ENCODE assay signal across 21 cellular contexts in genomic region chr13:106513608-106514007, GRCh38. TPM values are rescaled to one million over a fixed set of nuclear protein-coding genes. Genes with fewer than 3 reads are reported as not detected.
DNase-seq lines count a peak whose midpoint lies in the region; ATAC-seq and TF ChIP-seq lines count a peak whose summit lies in the region.
"Had no signal": no experiment of that assay in that cellular context is flagged by ENCODE, and none has a peak within 500 bp of the region (broad histone marks: within the 10 kb centered on the region; RNA-seq: fewer than 3 reads in every experiment).

No MANE protein-coding gene starts in this region.

- H3K4me3 Mint-ChIP-seq in Calu3 (ENCODE audit: low read depth, unreplicated experiment), result peak overlapping the region; percentile 17
- H3K4me3 Mint-ChIP-seq in endodermal cell, result no peak overlapping the region
- peak overlapping the region; percentile 1 for H3K4me3 Mint-ChIP-seq in mesothelial cell of epicardium
- H3K4me3 Mint-ChIP-seq: activated B cell treated with CpG ODN at 0.5 μM for 24 hours; activated CD4-positive, alpha-beta memory T cell treated with anti-CD3 and anti-CD28 coated beads for 36 hours; stimulated activated naive CD8-positive, alpha-beta T cell treated with anti-CD3 and anti-CD28 coated beads, Interleukin-15, amount 100 ng/mL, for 72 hours had no signal

- POLR2A ChIA-PET in SK-N-SH (lab: Yijun Ruan, JAX), result no interaction called here

- H3K4me1 ChIP-seq in RWPE2 (ENCODE audit: insufficient read depth, poor library complexity, severe bottlenecking), result peaks cover 52% of the 10 kb centered on the region
- H3K4me1 ChIP-seq in endodermal cell (ENCODE audit: control insufficient read depth, insufficient read depth, low read length), result peaks cover 10% of the 10 kb centered on the region
- no peaks in the 10 kb centered on the region for H3K4me1 ChIP-seq in tibial artery
- H3K4me1 ChIP-seq in SK-N-SH (ENCODE audit: control insufficient read depth in 1 of 2, insufficient read depth in 2 of 2, low read depth in 1 of 2, low read length in 1 of 2), result peaks cover 0 to 16% of the 10 kb centered on the region in 2 experiments; a peak in 1 of 4 replicates

- TF ChIP-seq CTCF in Calu3 (IDR thresholded peaks at IDR 0.05; ENCODE audit: unreplicated experiment) (no peak), RWPE2 (IDR thresholded peaks at IDR 0.05; ENCODE audit: poor library complexity, severe bottlenecking) (no peak), endodermal cell (conservative IDR thresholded peaks at IDR 0.05) (no peak), mesothelial cell of epicardium (IDR thresholded peaks at IDR 0.05; ENCODE audit: unreplicated experiment) (no peak), tibial artery (IDR thresholded peaks at IDR 0.05) (no peak), SK-N-SH (IDR thresholded peaks at IDR 0.05) (no peak)

- CTCF ChIA-PET in Calu3 (lab: Charles Lee), result no interaction called here
- CTCF ChIA-PET in SK-N-SH (lab: Yijun Ruan, JAX), result no interaction called here

- no peak overlapping the region for H2AFZ ChIP-seq in SK-N-SH (ENCODE audit: low read depth)

- H3K4me1 Mint-ChIP-seq in Calu3 (ENCODE audit: low read depth, unreplicated experiment) (peaks cover 14% of the 10 kb centered on the region), endodermal cell (peaks cover 32% of the 10 kb centered on the region), mesothelial cell of epicardium (peaks cover 57% of the 10 kb centered on the region)
- H3K4me1 Mint-ChIP-seq: activated B cell treated with CpG ODN at 0.5 μM for 24 hours; stimulated activated naive CD8-positive, alpha-beta T cell treated with anti-CD3 and anti-CD28 coated beads, Interleukin-15, amount 100 ng/mL, for 72 hours had no signal

- H3K27ac ChIP-seq in RWPE2 (ENCODE audit: poor library complexity, severe bottlenecking) (peak overlapping the region; percentile 32), endodermal cell (ENCODE audit: low read depth, low read length) (peak overlapping the region; percentile 4), tibial artery (no peak overlapping the region), SK-N-SH (ENCODE audit: low read depth in 2 of 2, low read length in 1 of 2) (no peak overlapping the region)
- H3K27ac ChIP-seq: upper lobe of right lung had no signal

- TF ChIP-seq RAD21 in SK-N-SH (IDR thresholded peaks at IDR 0.05; ENCODE audit: low read length), result no peak

- peaks cover 7% of the 10 kb centered on the region; the same call in 1 of the 2 replicates for H3K79me2 ChIP-seq in SK-N-SH (ENCODE audit: insufficient read depth)

- H3K9ac ChIP-seq in endodermal cell (ENCODE audit: extremely low read depth, low read length, poor library complexity, severe bottlenecking), result no peak overlapping the region
- H3K9ac ChIP-seq in SK-N-SH, result no peak overlapping the region

- 70 to 74% methylated on average over 4 of the region's 4 CpGs for WGBS in endodermal cell (ENCODE audit: insufficient coverage in 1 of 2, insufficient read length in 1 of 2), 2 experiments
- WGBS in SK-N-SH (ENCODE audit: low lambda C conversion rate), result 91% methylated on average over 4 of the region's 4 CpGs

- no peak for ATAC-seq in RWPE2 (ENCODE audit: low read depth)
- ATAC-seq in GM21576 (IDR thresholded peaks at IDR 0.05; ENCODE audit: unreplicated experiment), result no peak
- ATAC-seq: stimulated activated naive CD8-positive, alpha-beta T cell treated with anti-CD3 and anti-CD28 coated beads, Interleukin-15, amount 100 ng/mL, for 72 hours; upper lobe of right lung had no signal

- BruUV-seq in Calu3 (replicated peaks; lab: Mats Ljungman, UMichigan), result no TSS peak

- H3K9me3 ChIP-seq in RWPE2 (ENCODE audit: severe bottlenecking) (no peaks in the 10 kb centered on the region), endodermal cell (ENCODE audit: control insufficient read depth, low read length) (no peaks in the 10 kb centered on the region), tibial artery (no peaks in the 10 kb centered on the region), SK-N-SH (no peaks in the 10 kb centered on the region), MG63 (no peaks in the 10 kb centered on the region)
- H3K9me3 ChIP-seq: upper lobe of right lung had no signal

- no peak for TF ChIP-seq EP300 in SK-N-SH (IDR thresholded peaks at IDR 0.05; ENCODE audit: borderline replicate concordance in 1 of 2, low read depth in 1 of 2, low read length in 1 of 2)

- intact Hi-C loops in Calu3 (cut with micrococcal nuclease; ENCODE audit: unreplicated experiment), result no loop called here
- intact Hi-C loops in tibial artery (cut with DNase I; ENCODE audit: low total_unique reads), result no loop called here

- no peak for DNase-seq in Calu3
- no peak for DNase-seq in RWPE2 (ENCODE audit: low spot score)
- no peak for DNase-seq in endodermal cell
- no peak for DNase-seq in mesothelial cell of epicardium (ENCODE audit: low spot score in 2 of 2, unreplicated experiment in 2 of 2)
- no peak for DNase-seq in tibial artery
- DNase-seq in SK-N-SH, result no peak
- DNase-seq in MG63, result no peak
- DNase-seq: activated B cell treated with CpG ODN at 0.5 μM for 24 hours; activated CD4-positive, alpha-beta memory T cell treated with anti-CD3 and anti-CD28 coated beads for 36 hours; activated effector memory CD4-positive, alpha-beta T cell treated with anti-CD3 and anti-CD28 coated beads, Interleukin-2, amount 50 U/mL, for 16 hours; DND-41; islet precursor cell; NCI-H146; NCI-H2171; NCI-H526 treated with DMSO at 0.1 percent for 48 hours; stimulated activated CD4-positive, alpha-beta T cell treated with anti-CD3 and anti-CD28 coated beads, Interleukin-12 subunit alpha, Interleukin-12 subunit beta, amount 100 ng/mL, for 4 hours; stimulated activated naive CD8-positive, alpha-beta T cell treated with anti-CD3 and anti-CD28 coated beads, Interleukin-15, amount 100 ng/mL, for 72 hours; T-helper 9 cell; upper lobe of right lung had no signal

- H3K27ac Mint-ChIP-seq in Calu3 (ENCODE audit: unreplicated experiment) (peak overlapping the region; percentile 39), endodermal cell (peak overlapping the region; percentile 70), mesothelial cell of epicardium (peak overlapping the region; percentile 73)
- H3K27ac Mint-ChIP-seq: activated B cell treated with CpG ODN at 0.5 μM for 24 hours; activated CD4-positive, alpha-beta memory T cell treated with anti-CD3 and anti-CD28 coated beads for 36 hours had no signal

- no peaks in the 10 kb centered on the region for H4K20me1 ChIP-seq in SK-N-SH (ENCODE audit: insufficient read depth)

- no peaks in the 10 kb centered on the region for H3K36me3 Mint-ChIP-seq in Calu3 (ENCODE audit: insufficient read depth, unreplicated experiment)
- H3K36me3 Mint-ChIP-seq in endodermal cell (ENCODE audit: low read depth), result no peaks in the 10 kb centered on the region
- peaks cover 21% of the 10 kb centered on the region for H3K36me3 Mint-ChIP-seq in mesothelial cell of epicardium
- H3K36me3 Mint-ChIP-seq: activated CD4-positive, alpha-beta memory T cell treated with anti-CD3 and anti-CD28 coated beads for 36 hours had no signal

- H3K9me3 Mint-ChIP-seq in Calu3 (ENCODE audit: low read depth, unreplicated experiment) (no peaks in the 10 kb centered on the region), endodermal cell (no peaks in the 10 kb centered on the region), mesothelial cell of epicardium (no peaks in the 10 kb centered on the region)
- H3K9me3 Mint-ChIP-seq: activated B cell treated with CpG ODN at 0.5 μM for 24 hours; activated CD4-positive, alpha-beta memory T cell treated with anti-CD3 and anti-CD28 coated beads for 36 hours; stimulated activated naive CD8-positive, alpha-beta T cell treated with anti-CD3 and anti-CD28 coated beads, Interleukin-15, amount 100 ng/mL, for 72 hours had no signal

- H3K9me2 ChIP-seq in SK-N-SH, result no peaks in the 10 kb centered on the region

- H3K4me3 ChIP-seq in RWPE2 (ENCODE audit: severe bottlenecking) (no peak overlapping the region), endodermal cell (ENCODE audit: low read length) (no peak overlapping the region), tibial artery (no peak overlapping the region), SK-N-SH (ENCODE audit: low read depth in 2 of 2, low read length in 1 of 2) (no peak overlapping the region), MG63 (no peak overlapping the region)
- H3K4me3 ChIP-seq: GM12878, upper lobe of right lung had no signal

- H3K36me3 ChIP-seq in RWPE2 (ENCODE audit: low read depth), result peaks cover 62% of the 10 kb centered on the region
- H3K36me3 ChIP-seq in endodermal cell (ENCODE audit: control insufficient read depth, insufficient read depth, low read length), result peaks cover 4% of the 10 kb centered on the region
- peaks cover 4 to 6% (median 6%) of the 10 kb centered on the region in 3 donors for H3K36me3 ChIP-seq in tibial artery
- peaks cover 3 to 4% of the 10 kb centered on the region in 2 experiments for H3K36me3 ChIP-seq in SK-N-SH (replicated peaks in 1 of 2; ENCODE audit: control insufficient read depth in 1 of 2, insufficient read depth in 2 of 2, low read length in 1 of 2)
- H3K36me3 ChIP-seq in MG63, result no peaks in the 10 kb centered on the region
- H3K36me3 ChIP-seq: upper lobe of right lung had no signal

- H3K27me3 Mint-ChIP-seq in Calu3 (ENCODE audit: unreplicated experiment), result no peaks in the 10 kb centered on the region
- no peaks in the 10 kb centered on the region for H3K27me3 Mint-ChIP-seq in endodermal cell (ENCODE audit: insufficient read depth)
- H3K27me3 Mint-ChIP-seq in mesothelial cell of epicardium (ENCODE audit: low read depth), result no peaks in the 10 kb centered on the region

- H3F3A ChIP-seq in SK-N-SH (replicated peaks; ENCODE audit: insufficient read depth), result no peaks in the 10 kb centered on the region

- H3K4me2 ChIP-seq in SK-N-SH, result no peak overlapping the region

- H3K27me3 ChIP-seq in RWPE2 (ENCODE audit: insufficient read depth, poor library complexity, severe bottlenecking) (no peaks in the 10 kb centered on the region), endodermal cell (ENCODE audit: control insufficient read depth, insufficient read depth, low read length, poor library complexity, severe bottlenecking) (no peaks in the 10 kb centered on the region), tibial artery (no peaks in the 10 kb centered on the region), SK-N-SH (ENCODE audit: insufficient read depth) (no peaks in the 10 kb centered on the region), MG63 (no peaks in the 10 kb centered on the region)
- H3K27me3 ChIP-seq: upper lobe of right lung had no signal

RNA-seq across cellular contexts. Expression of gene EFNB2, which starts 21.9 kb away (rescaled TPM):
- 14.3 and 16.9 TPM in 2 replicates for total RNA-seq in Calu3 (2022)
- 1 to 10 TPM in 1 of 2 donors, under 1 TPM in 1; 0.84 to 3.1 TPM for total RNA-seq in endodermal cell
- 133 TPM for polyA plus RNA-seq in endodermal cell (2013, experiment 1 of 2)
- 126 TPM for polyA plus RNA-seq in endodermal cell (2013, experiment 2 of 2)
- 197 to 211 TPM (median 202 TPM) in 3 replicates for total RNA-seq in mesothelial cell of epicardium
- 2.8 and 3.0 TPM in 2 replicates for polyA plus RNA-seq in SK-N-SH (2012; rRNA removed)
- 3.7 and 4.4 TPM in 2 replicates for polyA plus RNA-seq in SK-N-SH (2012; cell fraction: cytosol; rRNA removed)
- polyA plus RNA-seq in SK-N-SH (2012; cell fraction: nucleus; rRNA removed), result 2.7 and 3.6 TPM in 2 replicates
- 2.3 and 3.6 TPM in 2 replicates for total RNA-seq in MG63 (2014; rRNA removed; shearing (Covaris generic); ENCODE audit: low replicate concordance)

RNA-seq across cellular contexts. Expression of gene ARGLU1, which starts 54.3 kb away (rescaled TPM):
- 28.8 and 34.0 TPM in 2 replicates for total RNA-seq in Calu3 (2022)
- total RNA-seq in endodermal cell, result 100 to 1,000 TPM in 1 of 2 donors, 10 to 100 TPM in 1; 80.6 to 101 TPM
- 228 TPM for polyA plus RNA-seq in endodermal cell (2013, experiment 1 of 2)
- polyA plus RNA-seq in endodermal cell (2013, experiment 2 of 2), result 191 TPM
- total RNA-seq in mesothelial cell of epicardium, result 231 to 235 TPM (median 233 TPM) in 3 replicates
- polyA plus RNA-seq in SK-N-SH (2012; rRNA removed), result 101 and 124 TPM in 2 replicates
- 44.7 and 72.0 TPM in 2 replicates for polyA plus RNA-seq in SK-N-SH (2012; cell fraction: cytosol; rRNA removed)
- 644 and 785 TPM in 2 replicates for polyA plus RNA-seq in SK-N-SH (2012; cell fraction: nucleus; rRNA removed)
- 63.4 and 89.4 TPM in 2 replicates for total RNA-seq in MG63 (2014; rRNA removed; shearing (Covaris generic); ENCODE audit: low replicate concordance)

Comparison
In these comparisons a context has a peak if more than half of its experiments do, and no peak if none do; other contexts are left out.
1. H3K27ac ChIP-seq: peak in RWPE2 (single experiment) and endodermal cell (single experiment); none in tibial artery (0 of 2) and SK-N-SH (0 of 2).
2. RNA of gene EFNB2, which starts 21.9 kb away (total RNA-seq): 197 to 211 TPM in mesothelial cell of epicardium; 14.3 to 16.9 TPM in Calu3, 0.84 to 3.1 TPM in endodermal cell and 2.3 to 3.6 TPM in MG63; every median in the first group is over 10 times any median in the second.
3. Peak in every context shown above with its lines, with median percentiles within 50 percentile points of each other: H3K27ac Mint-ChIP-seq.